ENCODE assay signal across 21 cellular contexts in the genomic region with DNA sequence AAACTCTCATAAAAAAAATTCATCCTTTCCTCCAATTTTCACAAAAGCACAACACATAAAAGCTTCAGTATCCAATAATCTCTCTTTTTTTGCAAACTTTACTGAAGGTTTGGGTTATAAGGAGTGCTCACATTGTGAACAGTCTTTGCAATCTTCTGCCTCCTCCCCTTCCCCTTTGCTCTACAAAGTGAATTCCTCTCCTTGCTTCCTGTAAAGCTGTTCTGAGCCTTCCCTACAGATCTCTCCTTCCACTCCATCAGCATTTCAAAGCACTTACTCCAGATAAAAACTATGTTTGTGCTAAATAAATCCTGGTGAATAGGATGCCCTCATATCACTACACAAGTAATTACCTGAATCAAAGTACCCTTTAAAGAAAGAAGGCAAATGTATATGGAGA. TPM values are rescaled to one million over a fixed set of nuclear protein-coding genes. Genes with fewer than 3 reads are reported as not detected.
DNase-seq lines count a peak whose midpoint lies in the region; ATAC-seq and TF ChIP-seq lines count a peak whose summit lies in the region.
"Had no signal": no experiment of that assay in that cellular context is flagged by ENCODE, and none has a peak within 500 bp of the region (broad histone marks: within the 10 kb centered on the region; RNA-seq: fewer than 3 reads in every experiment).

No MANE protein-coding gene starts in this region.

- H3K27ac ChIP-seq in CD4-positive, alpha-beta T cell (ENCODE audit: low read depth, low read length): no peak overlapping the region
- no peak overlapping the region for H3K27ac ChIP-seq in IMR-90 (ENCODE audit: insufficient read depth, low read length)
- peak overlapping the region; percentile 44 for H3K27ac ChIP-seq in iPS-20b (ENCODE audit: low read length)
- H3K27ac ChIP-seq in adrenal gland: no peak overlapping the region
- H3K27ac ChIP-seq: A549, ascending aorta, BLaER1, suprapubic skin had no signal

- 0 out of 2 replicates have a peak overlapping the region, but pooled peaks have one; percentile 2 for H3K23ac ChIP-seq in IMR-90 (ENCODE audit: low read depth, low read length)

- H3K4me3 Mint-ChIP-seq in CD4-positive, alpha-beta T cell: peak overlapping the region; percentile 26
- H3K4me3 Mint-ChIP-seq in chondrocyte (ENCODE audit: unreplicated experiment): no peak overlapping the region

- no peaks in the 10 kb centered on the region for H3K9me3 Mint-ChIP-seq in CD4-positive, alpha-beta T cell
- no peaks in the 10 kb centered on the region for H3K9me3 Mint-ChIP-seq in chondrocyte (ENCODE audit: low read depth)
- H3K9me3 Mint-ChIP-seq: T-cell had no signal

- H4K20me1 ChIP-seq in IMR-90 (ENCODE audit: insufficient read depth, low read length): no peaks in the 10 kb centered on the region
- H4K20me1 ChIP-seq: BLaER1 had no signal

- 0 out of 2 replicates have a peak overlapping the region, but pooled peaks have one; percentile 14 for H3K14ac ChIP-seq in IMR-90 (replicated peaks; ENCODE audit: low read depth, low read length)

- H2AK5ac ChIP-seq in IMR-90 (ENCODE audit: low read depth, low read length): no peak overlapping the region

- no peaks in the 10 kb centered on the region for H3K27me3 Mint-ChIP-seq in CD4-positive, alpha-beta T cell
- no peaks in the 10 kb centered on the region for H3K27me3 Mint-ChIP-seq in chondrocyte (ENCODE audit: low read depth)
- H3K27me3 Mint-ChIP-seq: T-cell had no signal

- H3K9ac ChIP-seq in IMR-90 (ENCODE audit: low read depth, low read length) (no peak overlapping the region), iPS-20b (ENCODE audit: low read depth, low read length) (peak overlapping the region; percentile 49; the same call in 1 of the 2 replicates)
- H3K9ac ChIP-seq: BLaER1 had no signal

- peak overlapping the region; percentile 43; the same call in 1 of the 2 replicates for H4K5ac ChIP-seq in IMR-90 (ENCODE audit: low read depth, low read length)

- H2BK20ac ChIP-seq in IMR-90 (ENCODE audit: low read depth, low read length): no peak overlapping the region

- H3K36me3 ChIP-seq in IMR-90 (ENCODE audit: control insufficient read depth, insufficient read depth, low read length) (no peaks in the 10 kb centered on the region), iPS-20b (ENCODE audit: insufficient read depth, low read depth, low read length) (peaks cover 6% of the 10 kb centered on the region; the same call in 1 of the 2 replicates), adrenal gland (replicated peaks in 1 of 2) (no peaks in the 10 kb centered on the region)
- H3K36me3 ChIP-seq: ascending aorta, suprapubic skin had no signal

- H2AK9ac ChIP-seq in IMR-90 (replicated peaks; ENCODE audit: low read depth, low read length, poor library complexity): no peak overlapping the region

- H2BK15ac ChIP-seq in IMR-90 (ENCODE audit: low read depth, low read length): peak overlapping the region; percentile 59; the same call in 2 of the 3 replicates

- no peak overlapping the region for H3K27ac Mint-ChIP-seq in CD4-positive, alpha-beta T cell
- H3K27ac Mint-ChIP-seq in chondrocyte (ENCODE audit: unreplicated experiment): peak overlapping the region; percentile 57
- H3K27ac Mint-ChIP-seq: T-cell had no signal

- H3K27me3 ChIP-seq in CD4-positive, alpha-beta T cell (ENCODE audit: control insufficient read depth, insufficient read depth, low read length): no peaks in the 10 kb centered on the region
- H3K27me3 ChIP-seq in IMR-90 (ENCODE audit: control insufficient read depth, insufficient read depth, low read length) (no peaks in the 10 kb centered on the region), iPS-20b (ENCODE audit: insufficient read depth, low read length) (peaks cover 6% of the 10 kb centered on the region; the same call in 1 of the 2 replicates), adrenal gland (no peaks in the 10 kb centered on the region)
- H3K27me3 ChIP-seq: ascending aorta, BLaER1, suprapubic skin had no signal

- H3K9me3 ChIP-seq in CD4-positive, alpha-beta T cell (ENCODE audit: control insufficient read depth, low read length): no peaks in the 10 kb centered on the region
- H3K9me3 ChIP-seq in IMR-90 (ENCODE audit: control insufficient read depth, insufficient read depth, low read length) (peaks cover 2% of the 10 kb centered on the region; the same call in 1 of the 2 replicates), iPS-20b (ENCODE audit: insufficient read depth, low read depth, low read length) (peaks cover 19% of the 10 kb centered on the region; the same call in 1 of the 2 replicates), adrenal gland (replicated peaks in 1 of 3) (no peaks in the 10 kb centered on the region)
- H3K9me3 ChIP-seq: A549, ascending aorta, suprapubic skin had no signal

- H3K4me1 ChIP-seq in IMR-90 (ENCODE audit: control insufficient read depth, insufficient read depth, low read length): peaks cover 10% of the 10 kb centered on the region
- H3K4me1 ChIP-seq in iPS-20b (ENCODE audit: insufficient read depth, low read length): peaks cover 56% of the 10 kb centered on the region
- peaks cover 0 to 5% of the 10 kb centered on the region in 2 donors for H3K4me1 ChIP-seq in adrenal gland (replicated peaks in 1 of 2)

- H3K9me1 ChIP-seq in IMR-90 (ENCODE audit: insufficient read depth, low read length): peaks cover 4% of the 10 kb centered on the region; the same call in 1 of the 2 replicates

- H3K56ac ChIP-seq in IMR-90 (ENCODE audit: extremely low read depth, insufficient read depth, low read length): no peak overlapping the region

- H3K18ac ChIP-seq in IMR-90 (ENCODE audit: low read depth, low read length): peak overlapping the region; percentile 25; the same call in 1 of the 2 replicates

- no peak overlapping the region for H2AFZ ChIP-seq in IMR-90 (replicated peaks; ENCODE audit: low read length, poor library complexity)

- H4K91ac ChIP-seq in IMR-90 (ENCODE audit: insufficient read depth, low read depth, low read length): no peak overlapping the region

- no peak for TF ChIP-seq CTCF in CD4-positive, alpha-beta T cell (IDR thresholded peaks at IDR 0.05)
- TF ChIP-seq CTCF in IMR-90 (conservative IDR thresholded peaks at IDR 0.05; ENCODE audit: low read depth, low read length) (no peak), chondrocyte (IDR thresholded peaks at IDR 0.05) (no peak), adrenal gland (IDR thresholded peaks at IDR 0.05) (no peak)

- peak overlapping the region; percentile 61 for H2BK5ac ChIP-seq in IMR-90 (ENCODE audit: low read depth, low read length, poor library complexity, severe bottlenecking)

- dilution Hi-C loops in IMR-90 (cut with HindIII; ENCODE audit: low sequenced_read_pairs, unreplicated experiment): no loop called here

- H3K4me1 Mint-ChIP-seq in CD4-positive, alpha-beta T cell (ENCODE audit: low read depth): peaks cover 47% of the 10 kb centered on the region
- peaks cover 33% of the 10 kb centered on the region for H3K4me1 Mint-ChIP-seq in chondrocyte (ENCODE audit: low read depth)

- H3K4me3 ChIP-seq in IMR-90 (ENCODE audit: insufficient read depth, low read depth, low read length) (no peak overlapping the region), iPS-20b (ENCODE audit: low read length) (peak overlapping the region; percentile 15; the same call in 1 of the 2 replicates), adrenal gland (no peak overlapping the region)
- H3K4me3 ChIP-seq: A549, ascending aorta, BLaER1, suprapubic skin had no signal

- in situ Hi-C loops in IMR-90 (cut with MboI; ENCODE audit: low sequenced_read_pairs): no loop called here

- H4K8ac ChIP-seq in IMR-90 (ENCODE audit: low read depth in 2 of 2, low read length in 2 of 2): peak overlapping the region in 1 of 2 experiments; percentile 22; a peak in 3 of 4 replicates

- no TSS peak for BruUV-seq in IMR-90 (replicated peaks; lab: Mats Ljungman, UMichigan)

- no peak overlapping the region for H3K4ac ChIP-seq in IMR-90 (ENCODE audit: low read depth, low read length)

- POLR2A ChIA-PET in CD4-positive, alpha-beta T cell (lab: Charles Lee): interaction anchor here (1.9 kb wide), 1 partner anchor 56 kb away, joined by 5 read pairs; no protein-coding TSS in a partner anchor
- POLR2A ChIA-PET in IMR-90 (lab: Charles Lee; ENCODE audit: unreplicated experiment): no interaction called here

- DNase-seq in CD4-positive, alpha-beta T cell: no peak
- DNase-seq in IMR-90 (peak; percentile 41), chondrocyte (ENCODE audit: low spot score) (no peak), ureter (ENCODE audit: low spot score) (no peak), hippocampal formation (lab: John Stamatoyannopoulos, UW) (no peak), adrenal gland (no peak)
- DNase-seq: activated CD4-positive, alpha-beta T cell treated with anti-CD3 and anti-CD28 coated beads, Interleukin-2, amount 50 U/mL, for 1 hour; activated gamma-delta T cell; Calu3; NCI-H1092; NCI-H510A; occipital lobe; Right ventricle myocardium superior; T-cell had no signal

- no peak overlapping the region for H2BK120ac ChIP-seq in IMR-90 (ENCODE audit: low read depth, low read length)

- peaks cover 16 to 25% of the 10 kb centered on the region in 2 experiments; a peak in 3 of 4 replicates for H3K79me1 ChIP-seq in IMR-90 (ENCODE audit: low read depth in 1 of 2, low read length in 2 of 2)

- CTCF ChIA-PET in CD4-positive, alpha-beta T cell (lab: Charles Lee): no interaction called here
- CTCF ChIA-PET in IMR-90 (lab: Yijun Ruan, JAX): no interaction called here

- H3K36me3 Mint-ChIP-seq in CD4-positive, alpha-beta T cell (ENCODE audit: low read depth): peaks cover 12% of the 10 kb centered on the region
- no peaks in the 10 kb centered on the region for H3K36me3 Mint-ChIP-seq in chondrocyte (ENCODE audit: low read depth)

- no peak for TF ChIP-seq RAD21 in IMR-90 (IDR thresholded peaks at IDR 0.05; ENCODE audit: low read length)

- no peak for ATAC-seq in CD4-positive, alpha-beta T cell (ENCODE audit: poor library complexity)
- ATAC-seq in IMR-90 (ENCODE audit: low read depth) (no peak), GM18868 (IDR thresholded peaks at IDR 0.05; ENCODE audit: unreplicated experiment) (no peak)
- ATAC-seq: A549, HCT116, T-cell had no signal

- H3K4me2 ChIP-seq in IMR-90 (ENCODE audit: low read depth, low read length): peak overlapping the region; percentile 61; the same call in 1 of the 2 replicates
- H3K4me2 ChIP-seq: A549, BLaER1 had no signal

- intact Hi-C loops in CD4-positive, alpha-beta T cell (cut with DNase I, micrococcal nuclease): loop anchor here in 1 of 2 experiments (5.0 to 10.0 kb wide), 8 partner anchors 124 to 1704 kb away; partner anchors contain the start of genes DCAF17, DYNC1I2, GORASP2 and ITGA6
- intact Hi-C loops in IMR-90 (cut with micrococcal nuclease) (loop anchor here (5.0 kb wide), 1 partner anchor 34 kb away; no protein-coding TSS in a partner anchor), adrenal gland (cut with DNase I) (no loop called here)

- TF ChIP-seq POLR2A in IMR-90 (IDR thresholded peaks at IDR 0.05; ENCODE audit: low read depth, low read length): no peak
- no peak for TF ChIP-seq POLR2A in adrenal gland (IDR thresholded peaks at IDR 0.05)

RNA-seq across cellular contexts. Expression of gene PDK1, which starts 4.6 kb away (rescaled TPM):
- total RNA-seq in CD4-positive, alpha-beta T cell: 10 to 100 TPM; 30.0 to 31.1 TPM
- total RNA-seq in IMR-90 (2012; rRNA removed): 68.3 and 85.9 TPM in 2 replicates
- 35.2 and 38.1 TPM in 2 replicates for polyA plus RNA-seq in IMR-90 (2012; rRNA removed)
- polyA plus RNA-seq in IMR-90 (2012; cell fraction: cytosol; rRNA removed): 25.1 and 25.3 TPM in 2 replicates
- polyA plus RNA-seq in IMR-90 (2012; cell fraction: nucleus; rRNA removed; ENCODE audit: low replicate concordance): 25.1 and 56.4 TPM in 2 replicates
- total RNA-seq in chondrocyte: 13.9 to 27.9 TPM (median 27.6 TPM) in 3 replicates
- total RNA-seq in ureter: 31.4 TPM
- 100 to 1,000 TPM in 1 of 8 donors, 10 to 100 TPM in 6, 1 to 10 TPM in 1; 9.9 to 112 (median 20.3) TPM for total RNA-seq in adrenal gland
- polyA plus RNA-seq in adrenal gland: 10 to 100 TPM in 1 of 3 donors, 1 to 10 TPM in 2; 3.6 to 81.5 (median 7.5) TPM
